Comparison of ENCODE assay signal across 1 cellular context in the genomic region with DNA sequence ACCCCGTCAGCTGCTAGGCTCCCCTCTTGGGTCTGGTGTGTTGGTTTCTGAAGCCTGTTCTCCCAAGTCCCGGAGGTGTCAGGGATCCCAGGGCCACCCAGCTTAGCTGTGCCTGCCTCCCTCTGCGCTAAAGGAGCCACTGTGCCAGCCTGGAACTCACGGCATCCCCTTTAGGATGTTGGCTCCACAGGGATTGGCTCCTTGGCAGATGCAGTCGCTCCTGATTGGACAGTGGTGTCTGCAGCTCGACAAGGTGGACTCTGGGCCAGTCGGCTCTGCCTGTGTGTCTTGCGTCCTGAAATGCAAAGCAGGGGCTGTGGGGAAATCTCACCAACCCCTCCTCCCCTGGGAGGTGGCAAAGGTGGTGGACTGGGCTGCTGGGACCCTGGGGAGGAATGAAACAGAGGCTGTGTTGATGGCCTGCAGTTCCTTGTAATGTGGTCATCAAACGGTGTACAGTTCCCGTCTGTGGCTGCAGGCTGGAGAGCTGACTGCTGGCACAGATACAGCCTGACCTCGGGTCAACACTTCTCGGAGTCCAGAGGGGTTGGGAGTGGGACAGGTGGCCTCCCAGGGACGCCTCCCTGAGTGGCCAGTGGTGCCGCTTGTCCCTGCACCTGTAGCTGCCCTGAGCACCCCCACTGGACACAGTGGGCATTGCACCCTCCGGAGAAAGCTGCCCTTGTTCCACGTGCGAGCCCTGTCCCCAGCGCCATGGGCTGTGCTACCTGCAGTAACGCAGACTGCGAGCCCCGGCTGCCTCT.
TF ChIP-seq lines count a peak whose summit lies in the region.

No MANE protein-coding gene starts in this region.

TF ChIP-seq in K562, 482 proteins besides CTCF, POLR2A, EP300 and RAD21 (continues in another document):
- TF ChIP-seq TCF3 (CRISPR knock-in tag; IDR thresholded peaks at IDR 0.05): no peak
- no peak for TF ChIP-seq MYNN (IDR thresholded peaks at IDR 0.05)
- no peak for TF ChIP-seq MYNN (CRISPR knock-in tag; IDR thresholded peaks at IDR 0.05)
- TF ChIP-seq SETDB1 (IDR thresholded peaks at IDR 0.05; ENCODE audit: low read length): no peak
- TF ChIP-seq ZNF311 (CRISPR knock-in tag; IDR thresholded peaks at IDR 0.05): no peak
- TF ChIP-seq CBX3 (IDR thresholded peaks at IDR 0.05; ENCODE audit: borderline replicate concordance in 1 of 2, low read length in 2 of 2): 0 out of 3 replicates have a peak, but pooled peaks of 1 of the 2 experiments have one; percentile 13
- no peak for TF ChIP-seq BACH1 (tag; IDR thresholded peaks at IDR 0.05)
- no peak for TF ChIP-seq ETS2 (tag; IDR thresholded peaks at IDR 0.05; ENCODE audit: borderline replicate concordance, poor library complexity, severe bottlenecking)
- TF ChIP-seq, protein P1, sequence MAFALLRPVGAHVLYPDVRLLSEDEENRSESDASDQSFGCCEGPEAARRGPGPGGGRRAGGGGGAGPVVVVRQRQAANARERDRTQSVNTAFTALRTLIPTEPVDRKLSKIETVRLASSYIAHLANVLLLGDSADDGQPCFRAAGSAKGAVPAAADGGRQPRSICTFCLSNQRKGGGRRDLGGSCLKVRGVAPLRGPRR (CRISPR knock-in tag; IDR thresholded peaks at IDR 0.05): no peak
- TF ChIP-seq CTBP1 (IDR thresholded peaks at IDR 0.05; ENCODE audit: borderline replicate concordance): peak; percentile 24; the same call in 1 of the 2 replicates
- no peak for TF ChIP-seq ZNF174 (CRISPR knock-in tag; IDR thresholded peaks at IDR 0.05)
- no peak for TF ChIP-seq NFIX (CRISPR knock-in tag; IDR thresholded peaks at IDR 0.05; ENCODE audit: low read depth)
- TF ChIP-seq CXXC5 (CRISPR knock-in tag; IDR thresholded peaks at IDR 0.05): peak; percentile 28; the same call in 1 of the 2 replicates
- no peak for TF ChIP-seq JUNB (CRISPR knock-in tag; conservative IDR thresholded peaks at IDR 0.05)
- peak; percentile 28; the same call in 1 of the 2 replicates for TF ChIP-seq ZBTB7A (IDR thresholded peaks at IDR 0.05; ENCODE audit: borderline replicate concordance, control insufficient read depth, low read depth, low read length)
- TF ChIP-seq SRF (CRISPR knock-in tag; IDR thresholded peaks at IDR 0.05): peak in 1 of 2 experiments; percentile 43; a peak in 1 of 4 replicates
- TF ChIP-seq RBM22 (IDR thresholded peaks at IDR 0.05; ENCODE audit: low read depth, low read length, poor library complexity, severe bottlenecking): no peak
- no peak for TF ChIP-seq NCOA1 (IDR thresholded peaks at IDR 0.05; ENCODE audit: low read depth)
- no peak for TF ChIP-seq MBD2 (IDR thresholded peaks at IDR 0.05; ENCODE audit: borderline replicate concordance, low read depth)
- no peak for TF ChIP-seq HDGF (IDR thresholded peaks at IDR 0.05)
- TF ChIP-seq L3MBTL2 (IDR thresholded peaks at IDR 0.05): no peak
- TF ChIP-seq, protein P2, sequence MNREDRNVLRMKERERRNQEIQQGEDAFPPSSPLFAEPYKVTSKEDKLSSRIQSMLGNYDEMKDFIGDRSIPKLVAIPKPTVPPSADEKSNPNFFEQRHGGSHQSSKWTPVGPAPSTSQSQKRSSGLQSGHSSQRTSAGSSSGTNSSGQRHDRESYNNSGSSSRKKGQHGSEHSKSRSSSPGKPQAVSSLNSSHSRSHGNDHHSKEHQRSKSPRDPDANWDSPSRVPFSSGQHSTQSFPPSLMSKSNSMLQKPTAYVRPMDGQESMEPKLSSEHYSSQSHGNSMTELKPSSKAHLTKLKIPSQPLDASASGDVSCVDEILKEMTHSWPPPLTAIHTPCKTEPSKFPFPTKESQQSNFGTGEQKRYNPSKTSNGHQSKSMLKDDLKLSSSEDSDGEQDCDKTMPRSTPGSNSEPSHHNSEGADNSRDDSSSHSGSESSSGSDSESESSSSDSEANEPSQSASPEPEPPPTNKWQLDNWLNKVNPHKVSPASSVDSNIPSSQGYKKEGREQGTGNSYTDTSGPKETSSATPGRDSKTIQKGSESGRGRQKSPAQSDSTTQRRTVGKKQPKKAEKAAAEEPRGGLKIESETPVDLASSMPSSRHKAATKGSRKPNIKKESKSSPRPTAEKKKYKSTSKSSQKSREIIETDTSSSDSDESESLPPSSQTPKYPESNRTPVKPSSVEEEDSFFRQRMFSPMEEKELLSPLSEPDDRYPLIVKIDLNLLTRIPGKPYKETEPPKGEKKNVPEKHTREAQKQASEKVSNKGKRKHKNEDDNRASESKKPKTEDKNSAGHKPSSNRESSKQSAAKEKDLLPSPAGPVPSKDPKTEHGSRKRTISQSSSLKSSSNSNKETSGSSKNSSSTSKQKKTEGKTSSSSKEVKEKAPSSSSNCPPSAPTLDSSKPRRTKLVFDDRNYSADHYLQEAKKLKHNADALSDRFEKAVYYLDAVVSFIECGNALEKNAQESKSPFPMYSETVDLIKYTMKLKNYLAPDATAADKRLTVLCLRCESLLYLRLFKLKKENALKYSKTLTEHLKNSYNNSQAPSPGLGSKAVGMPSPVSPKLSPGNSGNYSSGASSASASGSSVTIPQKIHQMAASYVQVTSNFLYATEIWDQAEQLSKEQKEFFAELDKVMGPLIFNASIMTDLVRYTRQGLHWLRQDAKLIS (CRISPR knock-in tag; IDR thresholded peaks at IDR 0.05): no peak
- no peak for TF ChIP-seq RHOXF2B (CRISPR knock-in tag; conservative IDR thresholded peaks at IDR 0.05)
- peak; percentile 80 for TF ChIP-seq MYC (IDR thresholded peaks at IDR 0.05; ENCODE audit: low read depth, low read length)
- no peak for TF ChIP-seq MYC (CRISPR knock-in tag; IDR thresholded peaks at IDR 0.05; ENCODE audit: borderline replicate concordance, low read depth)
- TF ChIP-seq, protein P3, sequence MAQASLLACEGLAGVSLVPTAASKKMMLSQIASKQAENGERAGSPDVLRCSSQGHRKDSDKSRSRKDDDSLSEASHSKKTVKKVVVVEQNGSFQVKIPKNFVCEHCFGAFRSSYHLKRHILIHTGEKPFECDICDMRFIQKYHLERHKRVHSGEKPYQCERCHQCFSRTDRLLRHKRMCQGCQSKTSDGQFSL (CRISPR knock-in tag; IDR thresholded peaks at IDR 0.05): no peak
- TF ChIP-seq, protein P3 (tag; IDR thresholded peaks at IDR 0.05): no peak
- TF ChIP-seq SRSF9 (IDR thresholded peaks at IDR 0.05; ENCODE audit: borderline replicate concordance, low read depth, low read length): no peak
- no peak for TF ChIP-seq POLR2H (tag; IDR thresholded peaks at IDR 0.05; ENCODE audit: low read depth)
- TF ChIP-seq MITF (IDR thresholded peaks at IDR 0.05): no peak
- no peak for TF ChIP-seq MLX (CRISPR knock-in tag; conservative IDR thresholded peaks at IDR 0.05)
- no peak for TF ChIP-seq NONO (IDR thresholded peaks at IDR 0.05; ENCODE audit: low read depth in 2 of 2, low read length in 1 of 2)
- TF ChIP-seq MED1 (CRISPR knock-in tag; IDR thresholded peaks at IDR 0.05; ENCODE audit: borderline replicate concordance): no peak
- TF ChIP-seq SMC3 (conservative IDR thresholded peaks at IDR 0.05; ENCODE audit: insufficient read depth, low read depth, low read length): 0 out of 2 replicates have a peak, but pooled peaks have one; percentile 7
- TF ChIP-seq ZSCAN29 (IDR thresholded peaks at IDR 0.05): no peak
- TF ChIP-seq, protein P4, sequence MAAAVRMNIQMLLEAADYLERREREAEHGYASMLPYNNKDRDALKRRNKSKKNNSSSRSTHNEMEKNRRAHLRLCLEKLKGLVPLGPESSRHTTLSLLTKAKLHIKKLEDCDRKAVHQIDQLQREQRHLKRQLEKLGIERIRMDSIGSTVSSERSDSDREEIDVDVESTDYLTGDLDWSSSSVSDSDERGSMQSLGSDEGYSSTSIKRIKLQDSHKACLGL (CRISPR knock-in tag; IDR thresholded peaks at IDR 0.05; ENCODE audit: borderline replicate concordance, poor library complexity, severe bottlenecking): no peak
- no peak for TF ChIP-seq HNRNPLL (IDR thresholded peaks at IDR 0.05; ENCODE audit: low read depth, low read length, poor library complexity, severe bottlenecking)
- TF ChIP-seq, protein P5, sequence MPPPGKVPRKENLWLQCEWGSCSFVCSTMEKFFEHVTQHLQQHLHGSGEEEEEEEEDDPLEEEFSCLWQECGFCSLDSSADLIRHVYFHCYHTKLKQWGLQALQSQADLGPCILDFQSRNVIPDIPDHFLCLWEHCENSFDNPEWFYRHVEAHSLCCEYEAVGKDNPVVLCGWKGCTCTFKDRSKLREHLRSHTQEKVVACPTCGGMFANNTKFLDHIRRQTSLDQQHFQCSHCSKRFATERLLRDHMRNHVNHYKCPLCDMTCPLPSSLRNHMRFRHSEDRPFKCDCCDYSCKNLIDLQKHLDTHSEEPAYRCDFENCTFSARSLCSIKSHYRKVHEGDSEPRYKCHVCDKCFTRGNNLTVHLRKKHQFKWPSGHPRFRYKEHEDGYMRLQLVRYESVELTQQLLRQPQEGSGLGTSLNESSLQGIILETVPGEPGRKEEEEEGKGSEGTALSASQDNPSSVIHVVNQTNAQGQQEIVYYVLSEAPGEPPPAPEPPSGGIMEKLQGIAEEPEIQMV (tag; conservative IDR thresholded peaks at IDR 0.05; ENCODE audit: low read depth): no peak
- TF ChIP-seq ZNF143 (CRISPR knock-in tag; IDR thresholded peaks at IDR 0.05): no peak
- TF ChIP-seq ILK (tag; IDR thresholded peaks at IDR 0.05; ENCODE audit: borderline replicate concordance, low read depth): no peak
- TF ChIP-seq ZSCAN32 (CRISPR knock-in tag; IDR thresholded peaks at IDR 0.05): no peak
- no peak for TF ChIP-seq MCM5 (IDR thresholded peaks at IDR 0.05; ENCODE audit: low read depth)
- TF ChIP-seq, protein P6, sequence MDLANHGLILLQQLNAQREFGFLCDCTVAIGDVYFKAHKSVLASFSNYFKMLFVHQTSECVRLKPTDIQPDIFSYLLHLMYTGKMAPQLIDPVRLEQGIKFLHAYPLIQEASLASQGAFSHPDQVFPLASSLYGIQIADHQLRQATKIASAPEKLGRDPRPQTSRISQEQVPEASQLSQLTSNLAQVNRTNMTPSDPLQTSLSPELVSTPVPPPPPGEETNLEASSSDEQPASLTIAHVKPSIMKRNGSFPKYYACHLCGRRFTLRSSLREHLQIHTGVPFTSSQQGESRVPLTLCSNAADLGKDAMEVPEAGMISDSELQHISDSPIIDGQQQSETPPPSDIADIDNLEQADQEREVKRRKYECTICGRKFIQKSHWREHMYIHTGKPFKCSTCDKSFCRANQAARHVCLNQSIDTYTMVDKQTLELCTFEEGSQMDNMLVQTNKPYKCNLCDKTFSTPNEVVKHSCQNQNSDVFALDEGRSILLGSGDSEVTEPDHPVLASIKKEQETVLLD (IDR thresholded peaks at IDR 0.05): no peak
- no peak for TF ChIP-seq CREB1 (IDR thresholded peaks at IDR 0.05)
- no peak for TF ChIP-seq CREB1 (CRISPR knock-in tag; IDR thresholded peaks at IDR 0.05)
- peak; percentile 58 for TF ChIP-seq BHLHE40 (IDR thresholded peaks at IDR 0.05; ENCODE audit: low read length)
- TF ChIP-seq ZNF217 (CRISPR knock-in tag; IDR thresholded peaks at IDR 0.05): no peak
- no peak for TF ChIP-seq XRCC5 (IDR thresholded peaks at IDR 0.05; ENCODE audit: low read depth, low read length)
- TF ChIP-seq ZBTB12 (CRISPR knock-in tag; IDR thresholded peaks at IDR 0.05): no peak
- no peak for TF ChIP-seq KDM4B (IDR thresholded peaks at IDR 0.05; ENCODE audit: borderline replicate concordance in 2 of 2, low read depth in 1 of 2)
- TF ChIP-seq WHSC1 (IDR thresholded peaks at IDR 0.05; ENCODE audit: low read length): no peak
- TF ChIP-seq, protein P7, sequence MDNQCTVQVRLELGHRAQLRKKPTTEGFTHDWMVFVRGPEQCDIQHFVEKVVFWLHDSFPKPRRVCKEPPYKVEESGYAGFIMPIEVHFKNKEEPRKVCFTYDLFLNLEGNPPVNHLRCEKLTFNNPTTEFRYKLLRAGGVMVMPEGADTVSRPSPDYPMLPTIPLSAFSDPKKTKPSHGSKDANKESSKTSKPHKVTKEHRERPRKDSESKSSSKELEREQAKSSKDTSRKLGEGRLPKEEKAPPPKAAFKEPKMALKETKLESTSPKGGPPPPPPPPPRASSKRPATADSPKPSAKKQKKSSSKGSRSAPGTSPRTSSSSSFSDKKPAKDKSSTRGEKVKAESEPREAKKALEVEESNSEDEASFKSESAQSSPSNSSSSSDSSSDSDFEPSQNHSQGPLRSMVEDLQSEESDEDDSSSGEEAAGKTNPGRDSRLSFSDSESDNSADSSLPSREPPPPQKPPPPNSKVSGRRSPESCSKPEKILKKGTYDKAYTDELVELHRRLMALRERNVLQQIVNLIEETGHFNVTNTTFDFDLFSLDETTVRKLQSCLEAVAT (IDR thresholded peaks at IDR 0.05): no peak
- TF ChIP-seq DPF2 (IDR thresholded peaks at IDR 0.05): no peak
- TF ChIP-seq ZNF134 (CRISPR knock-in tag; conservative IDR thresholded peaks at IDR 0.05): no peak
